Comparison of ENCODE assay signal across 8 cellular contexts in genomic region chr18:12990977-12991838, GRCh38. TPM values are rescaled to one million over a fixed set of nuclear protein-coding genes. Genes with fewer than 3 reads are reported as not detected.
DNase-seq lines count a peak whose midpoint lies in the region; ATAC-seq, FAIRE-seq and TF ChIP-seq lines count a peak whose summit lies in the region.

Gene CEP192 (plus strand): TSS chr18:12991362. CDS start chr18:12999425, 8,063 bp downstream.

- H3K9me2 ChIP-seq in OCI-LY7 (ENCODE audit: insufficient read depth, low read length), result no peaks in the 10 kb centered on the region

- no peaks in the 10 kb centered on the region; the same call in 1 of the 2 replicates for H3K9me3 ChIP-seq in OCI-LY7 (ENCODE audit: low read length)
- no peaks in the 10 kb centered on the region for H3K9me3 ChIP-seq in endothelial cell of umbilical vein (replicated peaks; ENCODE audit: control insufficient read depth, insufficient read depth, low read length)

- peak within 1 kb of the TSS; percentile 85 for H3K9ac ChIP-seq in endothelial cell of umbilical vein (replicated peaks; ENCODE audit: extremely low read depth, insufficient read depth, low read length)

- H4K20me1 ChIP-seq in OCI-LY7 (ENCODE audit: insufficient read depth, low read length), result peaks cover 22% of the 10 kb centered on the region; the same call in 1 of the 2 replicates
- no peaks in the 10 kb centered on the region for H4K20me1 ChIP-seq in endothelial cell of umbilical vein (replicated peaks; ENCODE audit: control insufficient read depth, extremely low read depth, insufficient read depth, low read length)

- intact Hi-C loops in OCI-LY7 (cut with micrococcal nuclease; ENCODE audit: unreplicated experiment), result loop anchor here (2.0 kb wide), 1 partner anchor 42 kb away; the partner anchor contains the start of gene SEH1L
- intact Hi-C loops in endothelial cell of umbilical vein (cut with micrococcal nuclease), result loop anchor here (1.0 kb wide), 1 partner anchor 43 kb away; the partner anchor contains the start of gene SEH1L

- TF ChIP-seq CTCF in OCI-LY7 (conservative IDR thresholded peaks at IDR 0.05; ENCODE audit: low read length), result peak; percentile 44; the same call in 1 of the 2 replicates
- TF ChIP-seq CTCF in endothelial cell of umbilical vein (IDR thresholded peaks at IDR 0.05; ENCODE audit: extremely low read depth in 1 of 2, insufficient read depth in 1 of 2, low read depth in 1 of 2, low read length in 2 of 2), result peak in 1 of 2 donors; percentile 13

- H3K27ac ChIP-seq in OCI-LY7 (ENCODE audit: low read depth, low read length, poor library complexity, severe bottlenecking) (peak within 1 kb of the TSS; percentile 79), endothelial cell of umbilical vein (ENCODE audit: insufficient read depth, low read depth, low read length) (peak within 1 kb of the TSS; percentile 62)

- H3K4me2 ChIP-seq in OCI-LY7 (ENCODE audit: low read length) (peak within 1 kb of the TSS; percentile 97), endothelial cell of umbilical vein (ENCODE audit: insufficient read depth, low read length) (peak within 1 kb of the TSS; percentile 95)

- H3K4me3 ChIP-seq in OCI-LY7 (ENCODE audit: low read depth, low read length, poor library complexity, severe bottlenecking) (peak within 1 kb of the TSS; percentile 78), endothelial cell of umbilical vein (replicated peaks in 1 of 3; ENCODE audit: insufficient read depth in 1 of 3, low read depth in 1 of 3, low read length in 3 of 3) (peak within 1 kb of the TSS; percentile 72 to 97 (median 90))

- POLR2A ChIA-PET in OCI-LY7 (lab: Charles Lee), result interaction anchor here (0.5 to 2.8 kb wide), 25 partner anchors 10 to 621 kb away, joined by 3 to 10 read pairs (median 4); partner anchors contain the start of genes CEP76 and SEH1L
- POLR2A ChIA-PET in endothelial cell of umbilical vein (lab: Charles Lee), result interaction anchor here (0.6 to 1.2 kb wide), 5 partner anchors 8 to 713 kb away, joined by 3 to 5 read pairs (median 3); no protein-coding TSS in a partner anchor

- DNase-seq in DMS 273 treated with DMSO at 0.1 percent for 48 hours (lab: John Stamatoyannopoulos, UW) (peak; percentile 97), HuH-7.5 (ENCODE audit: low spot score) (peak; percentile 96), OCI-LY7 (ENCODE audit: low spot score) (peak; percentile 98), activated T-cell treated with anti-CD3 and anti-CD28 coated beads for 1 hour (ENCODE audit: low read depth) (peak; percentile 92), endothelial cell of umbilical vein (ENCODE audit: low read depth, low spot score) (peak; percentile 99), middle frontal gyrus (ENCODE audit: extremely low spot score, low spot score) (peak; percentile 96)
- DNase-seq in stimulated activated CD8-positive, alpha-beta memory T cell treated with anti-CD3 and anti-CD28 coated beads, Interleukin-2, amount 100 ng/mL, for 48 hours (ENCODE audit: low read depth in 2 of 2), result peak; percentile 94 to 95

- ATAC-seq in GM21526 (IDR thresholded peaks at IDR 0.05; ENCODE audit: low FRiP score, unreplicated experiment), result peak; percentile 80

- peaks cover 24% of the 10 kb centered on the region for H3K4me1 ChIP-seq in OCI-LY7 (ENCODE audit: insufficient read depth, low read length, poor library complexity, severe bottlenecking)
- H3K4me1 ChIP-seq in endothelial cell of umbilical vein (ENCODE audit: control insufficient read depth, extremely low read depth, insufficient read depth, low read length), result peaks cover 20% of the 10 kb centered on the region

- H2AFZ ChIP-seq in OCI-LY7 (ENCODE audit: low read length) (peak within 1 kb of the TSS; percentile 60), endothelial cell of umbilical vein (ENCODE audit: low read depth, low read length) (peak within 1 kb of the TSS; percentile 88)

- peak; percentile 99 for FAIRE-seq in endothelial cell of umbilical vein (lab: Jason Lieb, UNC)

- H3K27me3 ChIP-seq in endothelial cell of umbilical vein (ENCODE audit: control insufficient read depth in 2 of 2, insufficient read depth in 2 of 2, low read length in 2 of 2), result no peaks in the 10 kb centered on the region

- H3K79me2 ChIP-seq in OCI-LY7 (ENCODE audit: insufficient read depth, low read depth, low read length) (peaks cover 47% of the 10 kb centered on the region), endothelial cell of umbilical vein (ENCODE audit: control insufficient read depth, insufficient read depth, low read length) (peaks cover 46% of the 10 kb centered on the region)

- H3K9me1 ChIP-seq in endothelial cell of umbilical vein (replicated peaks; ENCODE audit: control insufficient read depth, extremely low read depth, insufficient read depth, low read length), result no peaks in the 10 kb centered on the region

- peak; percentile 94 for TF ChIP-seq POLR2A in endothelial cell of umbilical vein (IDR thresholded peaks at IDR 0.05; ENCODE audit: low read depth, low read length)

- BruUV-seq in OCI-LY7 (replicated peaks; lab: Mats Ljungman, UMichigan) (no TSS peak), endothelial cell of umbilical vein (replicated peaks; lab: Mats Ljungman, UMichigan) (TSS peak; percentile 54)

- H3K36me3 ChIP-seq in OCI-LY7 (ENCODE audit: insufficient read depth, low read length), result peaks cover 44% of the 10 kb centered on the region
- no peaks in the 10 kb centered on the region for H3K36me3 ChIP-seq in endothelial cell of umbilical vein (ENCODE audit: control insufficient read depth in 2 of 2, extremely low read depth in 1 of 2, insufficient read depth in 2 of 2, low read length in 2 of 2)

- dilution Hi-C loops in endothelial cell of umbilical vein (cut with MboI; ENCODE audit: extremely low pct_ligation_motif_present, low sequenced_read_pairs), result no loop called here

- CTCF ChIA-PET in OCI-LY7 (lab: Charles Lee; ENCODE audit: unreplicated experiment) (interaction anchor here (0.6 to 1.1 kb wide), 3 partner anchors 93 to 212 kb away, joined by 3 to 5 read pairs (median 4); no protein-coding TSS in a partner anchor), endothelial cell of umbilical vein (lab: Charles Lee) (interaction anchor here (1.0 to 3.1 kb wide), 10 partner anchors 9 to 267 kb away, joined by 3 to 12 read pairs (median 4); no protein-coding TSS in a partner anchor)

TF ChIP-seq in endothelial cell of umbilical vein, 7 proteins besides CTCF, POLR2A, EP300 and RAD21:
- TF ChIP-seq, protein P1, sequence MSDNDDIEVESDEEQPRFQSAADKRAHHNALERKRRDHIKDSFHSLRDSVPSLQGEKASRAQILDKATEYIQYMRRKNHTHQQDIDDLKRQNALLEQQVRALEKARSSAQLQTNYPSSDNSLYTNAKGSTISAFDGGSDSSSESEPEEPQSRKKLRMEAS (IDR thresholded peaks at IDR 0.05; ENCODE audit: insufficient read depth, insufficient read length), result no peak
- peak; percentile 61 for TF ChIP-seq POLR2AphosphoS5 (IDR thresholded peaks at IDR 0.05; ENCODE audit: insufficient read depth, low read depth, low read length)

RNA-seq across cellular contexts. Expression of gene CEP192, which starts in this region (rescaled TPM):
- 57.7 and 59.9 TPM in 2 replicates for total RNA-seq in OCI-LY7 (2014; rRNA removed; shearing (Covaris generic))
- total RNA-seq in OCI-LY7 (2022) (55.5 and 68.3 TPM in 2 replicates), endothelial cell of umbilical vein (22.7 and 22.9 TPM in 2 replicates)
- polyA plus RNA-seq in endothelial cell of umbilical vein, result 10.3 and 14.5 TPM in 2 replicates
- 14.3 and 15.0 TPM in 2 replicates for polyA plus RNA-seq in endothelial cell of umbilical vein (2011; cell fraction: cytosol; rRNA removed)
- polyA plus RNA-seq in endothelial cell of umbilical vein (2011; cell fraction: nucleus; rRNA removed), result 44.5 and 52.8 TPM in 2 replicates
- polyA plus RNA-seq in endothelial cell of umbilical vein (2012), result 11.2 and 14.2 TPM in 2 replicates
- polyA minus RNA-seq in endothelial cell of umbilical vein, result 29.6 and 30.8 TPM in 2 replicates
- polyA minus RNA-seq in endothelial cell of umbilical vein (2011; cell fraction: cytosol; rRNA and poly(A)+ RNA removed), result 39.8 TPM
- polyA minus RNA-seq in endothelial cell of umbilical vein (2011; cell fraction: nucleus; rRNA and poly(A)+ RNA removed), result 41.6 and 66.1 TPM in 2 replicates

Comparison
In these comparisons a context has a peak if more than half of its experiments do, and no peak if none do; other contexts are left out.
1. Peak in every context shown above with its lines: DNase-seq, ATAC-seq, H3K4me3 ChIP-seq and H3K27ac ChIP-seq.